8 cellular contexts compared by ENCODE assay signal in the genomic region with DNA sequence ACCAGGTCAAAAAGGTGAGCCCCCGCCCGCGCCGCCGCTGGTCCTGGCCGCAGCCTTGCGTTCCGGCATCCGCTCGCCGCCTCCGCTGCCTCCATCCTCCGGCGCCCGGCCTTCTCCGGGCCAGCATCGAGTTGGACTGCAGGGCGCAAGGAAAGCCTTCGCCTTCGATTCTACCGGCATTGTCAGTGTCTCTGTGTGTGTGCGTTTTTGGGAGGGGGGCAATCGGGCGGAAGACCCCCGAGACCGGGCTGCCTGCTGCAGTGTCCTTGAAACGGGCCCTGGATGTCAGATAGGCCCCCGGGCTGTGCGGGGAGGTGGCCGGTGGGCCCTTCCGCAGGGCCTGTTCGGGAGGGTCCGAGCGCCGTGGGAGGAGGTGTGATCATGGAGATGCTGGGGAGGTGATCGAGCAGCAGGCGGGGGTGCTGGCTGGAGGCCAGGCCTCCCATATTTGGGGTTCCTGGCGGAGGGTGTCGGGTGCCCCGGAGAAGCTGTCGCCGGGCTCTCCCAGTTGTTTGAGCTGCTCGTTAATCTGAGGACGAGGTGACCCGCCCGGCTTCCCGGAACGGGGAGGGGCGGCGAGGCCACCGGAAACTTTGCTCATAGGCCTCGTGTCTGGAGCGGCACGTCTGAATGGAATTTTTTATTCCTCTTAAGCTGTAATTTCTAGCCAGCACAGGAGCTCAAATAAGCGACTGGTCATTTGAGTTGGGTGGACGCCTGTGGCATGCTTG. TPM values are rescaled to one million over a fixed set of nuclear protein-coding genes. Genes with fewer than 3 reads are reported as not detected.
DNase-seq lines count a peak whose midpoint lies in the region; ATAC-seq, FAIRE-seq and TF ChIP-seq lines count a peak whose summit lies in the region.

No MANE protein-coding gene starts in this region.

- BruUV-seq in endothelial cell of umbilical vein (replicated peaks; lab: Mats Ljungman, UMichigan): TSS peak; percentile 86

- H2AFZ ChIP-seq in endothelial cell of umbilical vein (ENCODE audit: low read depth, low read length): peak overlapping the region; percentile 44

- H3K27me3 ChIP-seq in endothelial cell of umbilical vein (ENCODE audit: control insufficient read depth in 2 of 2, insufficient read depth in 2 of 2, low read length in 2 of 2) (no peaks in the 10 kb centered on the region), muscle layer of duodenum (ENCODE audit: low read depth, low read length) (no peaks in the 10 kb centered on the region)

- peak; percentile 20 for ATAC-seq in GM21723 (IDR thresholded peaks at IDR 0.05; ENCODE audit: unreplicated experiment)
- peak; percentile 44 for ATAC-seq in stimulated activated effector memory CD8-positive, alpha-beta T cell treated with anti-CD3 and anti-CD28 coated beads, Interleukin-12 subunit alpha, Interleukin-12 subunit beta, amount 100 ng/mL, for 72 hours

- dilution Hi-C loops in endothelial cell of umbilical vein (cut with MboI; ENCODE audit: extremely low pct_ligation_motif_present, low sequenced_read_pairs): loop anchor here (10.0 kb wide), 1 partner anchor 46 kb away; no protein-coding TSS in a partner anchor

- peak overlapping the region; percentile 43 for H3K4me2 ChIP-seq in endothelial cell of umbilical vein (ENCODE audit: insufficient read depth, low read length)

- peaks cover 60% of the 10 kb centered on the region for H3K4me1 Mint-ChIP-seq in stimulated activated effector memory CD8-positive, alpha-beta T cell treated with anti-CD3 and anti-CD28 coated beads, Interleukin-12 subunit alpha, Interleukin-12 subunit beta, amount 100 ng/mL, for 72 hours

- H3K79me2 ChIP-seq in endothelial cell of umbilical vein (ENCODE audit: control insufficient read depth, insufficient read depth, low read length): peaks cover 52% of the 10 kb centered on the region

- peak overlapping the region; percentile 96 for H3K27ac Mint-ChIP-seq in stimulated activated effector memory CD8-positive, alpha-beta T cell treated with anti-CD3 and anti-CD28 coated beads, Interleukin-12 subunit alpha, Interleukin-12 subunit beta, amount 100 ng/mL, for 72 hours

- no peaks in the 10 kb centered on the region for H3K9me1 ChIP-seq in endothelial cell of umbilical vein (replicated peaks; ENCODE audit: control insufficient read depth, extremely low read depth, insufficient read depth, low read length)

- no peaks in the 10 kb centered on the region for H3K9me3 Mint-ChIP-seq in stimulated activated effector memory CD8-positive, alpha-beta T cell treated with anti-CD3 and anti-CD28 coated beads, Interleukin-12 subunit alpha, Interleukin-12 subunit beta, amount 100 ng/mL, for 72 hours

- H3K27ac ChIP-seq in endothelial cell of umbilical vein (ENCODE audit: insufficient read depth, low read depth, low read length): peak overlapping the region; percentile 84
- H3K27ac ChIP-seq in muscle layer of duodenum (ENCODE audit: low read length): peak overlapping the region; percentile 78

- H3K36me3 Mint-ChIP-seq in stimulated activated effector memory CD8-positive, alpha-beta T cell treated with anti-CD3 and anti-CD28 coated beads, Interleukin-12 subunit alpha, Interleukin-12 subunit beta, amount 100 ng/mL, for 72 hours: peaks cover 64% of the 10 kb centered on the region

- H3K4me1 ChIP-seq in endothelial cell of umbilical vein (ENCODE audit: control insufficient read depth, extremely low read depth, insufficient read depth, low read length) (peaks cover 48% of the 10 kb centered on the region), muscle layer of duodenum (ENCODE audit: control insufficient read depth in 1 of 2, insufficient read depth in 2 of 2, low read length in 2 of 2) (peaks cover 13 to 33% of the 10 kb centered on the region in 2 donors)

- no peaks in the 10 kb centered on the region for H3K9me3 ChIP-seq in endothelial cell of umbilical vein (replicated peaks; ENCODE audit: control insufficient read depth, insufficient read depth, low read length)
- no peaks in the 10 kb centered on the region for H3K9me3 ChIP-seq in muscle layer of duodenum (ENCODE audit: control insufficient read depth in 1 of 2, low read length in 2 of 2)

- H3K4me3 Mint-ChIP-seq in stimulated activated effector memory CD8-positive, alpha-beta T cell treated with anti-CD3 and anti-CD28 coated beads, Interleukin-12 subunit alpha, Interleukin-12 subunit beta, amount 100 ng/mL, for 72 hours: peak overlapping the region; percentile 98

- H3K4me3 ChIP-seq in endothelial cell of umbilical vein (replicated peaks in 1 of 3; ENCODE audit: insufficient read depth in 1 of 3, low read depth in 1 of 3, low read length in 3 of 3) (peak overlapping the region; percentile 47 to 92 (median 70)), muscle layer of duodenum (ENCODE audit: low read depth in 1 of 2, low read length in 2 of 2) (peak overlapping the region; percentile 73 to 93)

- CTCF ChIA-PET in endothelial cell of umbilical vein (lab: Charles Lee): interaction anchor here (0.6 to 2.1 kb wide), 8 partner anchors 8 to 89 kb away, joined by 3 to 8 read pairs (median 3); no protein-coding TSS in a partner anchor

- H3K36me3 ChIP-seq in endothelial cell of umbilical vein (ENCODE audit: control insufficient read depth in 2 of 2, extremely low read depth in 1 of 2, insufficient read depth in 2 of 2, low read length in 2 of 2) (no peaks in the 10 kb centered on the region), muscle layer of duodenum (ENCODE audit: control insufficient read depth in 1 of 2, insufficient read depth in 2 of 2, low read length in 2 of 2) (peaks cover 0 to 4% of the 10 kb centered on the region in 2 donors)

- peak overlapping the region; percentile 77 for H3K9ac ChIP-seq in endothelial cell of umbilical vein (replicated peaks; ENCODE audit: extremely low read depth, insufficient read depth, low read length)

- intact Hi-C loops in endothelial cell of umbilical vein (cut with micrococcal nuclease): loop anchor here (1.0 kb wide), 5 partner anchors 26 to 82 kb away; no protein-coding TSS in a partner anchor

- peak; percentile 95 for FAIRE-seq in endothelial cell of umbilical vein (lab: Jason Lieb, UNC)

- no peak for TF ChIP-seq CTCF in endothelial cell of umbilical vein (IDR thresholded peaks at IDR 0.05; ENCODE audit: extremely low read depth in 1 of 2, insufficient read depth in 1 of 2, low read depth in 1 of 2, low read length in 2 of 2)

- TF ChIP-seq POLR2A in endothelial cell of umbilical vein (IDR thresholded peaks at IDR 0.05; ENCODE audit: low read depth, low read length): no peak

- POLR2A ChIA-PET in endothelial cell of umbilical vein (lab: Charles Lee): interaction anchor here (0.9 to 1.4 kb wide), 2 partner anchors 9 to 59 kb away, joined by 3 to 5 read pairs; no protein-coding TSS in a partner anchor

- no peaks in the 10 kb centered on the region for H4K20me1 ChIP-seq in endothelial cell of umbilical vein (replicated peaks; ENCODE audit: control insufficient read depth, extremely low read depth, insufficient read depth, low read length)

- DNase-seq in EL: peak; percentile 72
- DNase-seq in M059J (ENCODE audit: low read depth): peak; percentile 83
- peak; percentile 75 for DNase-seq in activated CD8-positive, alpha-beta memory T cell treated with anti-CD3 and anti-CD28 coated beads, Interleukin-2, amount 50 U/mL, for 4 hours
- peak; percentile 76 for DNase-seq in endothelial cell of umbilical vein (ENCODE audit: low read depth, low spot score)
- DNase-seq in stimulated activated effector memory CD8-positive, alpha-beta T cell treated with anti-CD3 and anti-CD28 coated beads, Interleukin-12 subunit alpha, Interleukin-12 subunit beta, amount 100 ng/mL, for 72 hours (ENCODE audit: low spot score in 2 of 2): peak; percentile 58 to 88
- DNase-seq in NCI-H1436 treated with DMSO at 0.1 percent for 48 hours (lab: John Stamatoyannopoulos, UW): no peak

TF ChIP-seq in endothelial cell of umbilical vein, 7 proteins besides CTCF, POLR2A, EP300 and RAD21:
- no peak for TF ChIP-seq GATA2 (IDR thresholded peaks at IDR 0.05; ENCODE audit: insufficient read depth, insufficient read length, low read depth, low read length)
- TF ChIP-seq MYC (IDR thresholded peaks at IDR 0.05; ENCODE audit: low read depth, low read length): peak; percentile 41
- no peak for TF ChIP-seq EZH2 (IDR thresholded peaks at IDR 0.05; ENCODE audit: borderline replicate concordance, low read depth, low read length, severe bottlenecking)
- peak; percentile 65 for TF ChIP-seq POLR2AphosphoS5 (IDR thresholded peaks at IDR 0.05; ENCODE audit: insufficient read depth, low read depth, low read length)
- peak; percentile 40 for TF ChIP-seq MAX (IDR thresholded peaks at IDR 0.05; ENCODE audit: insufficient read depth, insufficient read length)
- no peak for TF ChIP-seq JUN (IDR thresholded peaks at IDR 0.05; ENCODE audit: borderline replicate concordance, insufficient read depth, insufficient read length, low read depth)
- peak; percentile 49 for TF ChIP-seq FOS (IDR thresholded peaks at IDR 0.05; ENCODE audit: borderline replicate concordance, insufficient read depth, low read length)
TF ChIP-seq in endothelial cell of umbilical vein: peak in this region for 4.

RNA-seq across cellular contexts. Expression of gene HK1, which starts 40.9 kb away (rescaled TPM):
- total RNA-seq in M059J (2014; rRNA removed; shearing (Covaris generic)): 46.9 and 70.9 TPM in 2 replicates
- total RNA-seq in endothelial cell of umbilical vein: 120 and 121 TPM in 2 replicates
- polyA plus RNA-seq in endothelial cell of umbilical vein: 35.9 and 50.8 TPM in 2 replicates
- polyA plus RNA-seq in endothelial cell of umbilical vein (2011; cell fraction: cytosol; rRNA removed): 44.9 and 54.6 TPM in 2 replicates
- 54.9 and 58.1 TPM in 2 replicates for polyA plus RNA-seq in endothelial cell of umbilical vein (2011; cell fraction: nucleus; rRNA removed)
- 120 TPM in 2 replicates for polyA plus RNA-seq in endothelial cell of umbilical vein (2012)
- polyA minus RNA-seq in endothelial cell of umbilical vein: 97.6 and 101 TPM in 2 replicates
- polyA minus RNA-seq in endothelial cell of umbilical vein (2011; cell fraction: cytosol; rRNA and poly(A)+ RNA removed): 3.4 TPM
- 25.6 and 26.7 TPM in 2 replicates for polyA minus RNA-seq in endothelial cell of umbilical vein (2011; cell fraction: nucleus; rRNA and poly(A)+ RNA removed)
